In the genomic region with DNA sequence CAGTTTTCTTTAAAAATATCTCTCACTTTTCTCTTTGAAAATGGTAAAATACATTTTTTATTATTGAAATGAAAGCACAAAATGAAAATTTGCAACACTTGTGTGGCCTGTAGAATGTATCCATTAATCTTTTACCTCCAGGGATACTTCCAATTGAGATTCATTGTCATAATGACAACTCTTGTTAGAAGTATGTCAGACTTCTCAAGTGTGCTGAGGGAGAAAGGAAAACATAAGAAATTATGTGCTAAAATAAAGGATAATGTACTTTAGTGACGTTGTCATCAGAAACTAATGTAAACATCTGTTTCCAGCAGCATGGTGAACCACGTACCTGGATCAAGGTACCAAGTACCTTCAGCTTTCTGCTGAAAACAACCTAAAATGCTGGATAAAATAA, we compare ENCODE assay signal across 22 cellular contexts. TPM values are rescaled to one million over a fixed set of nuclear protein-coding genes. Genes with fewer than 3 reads are reported as not detected.
DNase-seq lines count a peak whose midpoint lies in the region; ATAC-seq and TF ChIP-seq lines count a peak whose summit lies in the region.
"Had no signal": no experiment of that assay in that cellular context is flagged by ENCODE, and none has a peak within 500 bp of the region (broad histone marks: within the 10 kb centered on the region; RNA-seq: fewer than 3 reads in every experiment).

No MANE protein-coding gene starts in this region.

- CTCF ChIA-PET in CD4-positive, alpha-beta T cell (lab: Charles Lee) = no interaction called here

- no peak overlapping the region for H3K9ac ChIP-seq in HUES6 (ENCODE audit: low read length)
- H3K9ac ChIP-seq: GM23248, SK-N-SH had no signal

- H3K4me3 ChIP-seq in HUES6 (ENCODE audit: low read depth, low read length) (no peak overlapping the region), neutrophil (ENCODE audit: low read depth in 1 of 2, low read length in 1 of 2) (no peak overlapping the region), WERI-Rb-1 (ENCODE audit: low read depth, low read length) (no peak overlapping the region)
- H3K4me3 ChIP-seq: GM23248, MG63 had no signal

- peaks cover 59% of the 10 kb centered on the region for H3K4me1 Mint-ChIP-seq in CD4-positive, alpha-beta T cell (ENCODE audit: low read depth)
- peaks cover 5% of the 10 kb centered on the region for H3K4me1 Mint-ChIP-seq in dendritic cell treated with granulocyte-macrophage colony-stimulating factor and Interleukin-4, amounts not matched to agents 40 ng/mL and 50 ng/mL, for 4 days (ENCODE audit: low read depth)

- H3K4me3 Mint-ChIP-seq in CD4-positive, alpha-beta T cell = no peak overlapping the region
- no peak overlapping the region for H3K4me3 Mint-ChIP-seq in dendritic cell treated with granulocyte-macrophage colony-stimulating factor and Interleukin-4, amounts not matched to agents 40 ng/mL and 50 ng/mL, for 4 days
- H3K4me3 Mint-ChIP-seq: CD4-positive, alpha-beta memory T cell had no signal

- DNase-seq in CD4-positive, alpha-beta T cell = no peak
- no peak for DNase-seq in stimulated activated naive CD8-positive, alpha-beta T cell treated with anti-CD3 and anti-CD28 coated beads, Interleukin-15, Interleukin-2, amounts not matched to agents 100 U/mL and 50 U/mL, for 24 hours
- DNase-seq in WERI-Rb-1 (no peak), NCI-H1105 (lab: John Stamatoyannopoulos, UW) (no peak)
- DNase-seq: CD4-positive, alpha-beta memory T cell; GM23248; HCEC 1CT; Kasumi-1; MG63; NCI-H1048; NCI-H1436; NCI-H187 treated with DMSO at 0.1 percent for 48 hours; NCI-H2107; NCI-H345; NCI-H524; NCI-H774; SIG-M5; SK-N-SH had no signal

- H3K27me3 ChIP-seq in CD4-positive, alpha-beta T cell (ENCODE audit: control insufficient read depth, insufficient read depth, low read length) = no peaks in the 10 kb centered on the region
- H3K27me3 ChIP-seq in HUES6 (ENCODE audit: control insufficient read depth, insufficient read depth, low read length) (no peaks in the 10 kb centered on the region), neutrophil (no peaks in the 10 kb centered on the region), WERI-Rb-1 (ENCODE audit: insufficient read depth, low read depth, severe bottlenecking) (no peaks in the 10 kb centered on the region)
- H3K27me3 ChIP-seq: MG63 had no signal

- H3K4me1 ChIP-seq in HUES6 (ENCODE audit: control insufficient read depth, insufficient read depth, low read length) = peaks cover 6% of the 10 kb centered on the region; the same call in 1 of the 2 replicates
- H3K4me1 ChIP-seq in neutrophil (ENCODE audit: control insufficient read depth in 1 of 2, insufficient read depth in 1 of 2, low read depth in 1 of 2, low read length in 1 of 2) = peaks cover 40 to 46% of the 10 kb centered on the region in 2 experiments

- no peaks in the 10 kb centered on the region for H3K9me3 Mint-ChIP-seq in CD4-positive, alpha-beta T cell
- peaks cover 3% of the 10 kb centered on the region for H3K9me3 Mint-ChIP-seq in dendritic cell treated with granulocyte-macrophage colony-stimulating factor and Interleukin-4, amounts not matched to agents 40 ng/mL and 50 ng/mL, for 4 days
- H3K9me3 Mint-ChIP-seq: CD4-positive, alpha-beta memory T cell had no signal

- H3K36me3 Mint-ChIP-seq in CD4-positive, alpha-beta T cell (ENCODE audit: low read depth) = peaks cover 37% of the 10 kb centered on the region
- peaks cover 42% of the 10 kb centered on the region for H3K36me3 Mint-ChIP-seq in dendritic cell treated with granulocyte-macrophage colony-stimulating factor and Interleukin-4, amounts not matched to agents 40 ng/mL and 50 ng/mL, for 4 days (ENCODE audit: low read depth)

- H3K27me3 Mint-ChIP-seq in CD4-positive, alpha-beta T cell = no peaks in the 10 kb centered on the region
- H3K27me3 Mint-ChIP-seq in dendritic cell treated with granulocyte-macrophage colony-stimulating factor and Interleukin-4, amounts not matched to agents 40 ng/mL and 50 ng/mL, for 4 days = no peaks in the 10 kb centered on the region
- H3K27me3 Mint-ChIP-seq: CD4-positive, alpha-beta memory T cell had no signal

- intact Hi-C loops in CD4-positive, alpha-beta T cell (cut with DNase I, micrococcal nuclease) = no loop called here
- intact Hi-C loops in dendritic cell treated with granulocyte-macrophage colony-stimulating factor and Interleukin-4, amounts not matched to agents 40 ng/mL and 50 ng/mL, for 4 days (cut with micrococcal nuclease) = no loop called here

- no peak for ATAC-seq in CD4-positive, alpha-beta T cell (ENCODE audit: poor library complexity)
- ATAC-seq in stimulated activated naive CD8-positive, alpha-beta T cell treated with anti-CD3 and anti-CD28 coated beads, Interleukin-15, Interleukin-2, amounts not matched to agents 100 U/mL and 50 U/mL, for 24 hours = no peak
- ATAC-seq: Panc1 had no signal

- H3K27ac Mint-ChIP-seq in CD4-positive, alpha-beta T cell = peak overlapping the region; percentile 42
- peak overlapping the region; percentile 52 for H3K27ac Mint-ChIP-seq in dendritic cell treated with granulocyte-macrophage colony-stimulating factor and Interleukin-4, amounts not matched to agents 40 ng/mL and 50 ng/mL, for 4 days

- no peak for TF ChIP-seq CTCF in CD4-positive, alpha-beta T cell (IDR thresholded peaks at IDR 0.05)
- TF ChIP-seq CTCF in neutrophil (IDR thresholded peaks at IDR 0.05) = no peak
- no peak for TF ChIP-seq CTCF in WERI-Rb-1 (IDR thresholded peaks at IDR 0.05; ENCODE audit: low read depth, low read length)

- no peaks in the 10 kb centered on the region for H3K9me3 ChIP-seq in CD4-positive, alpha-beta T cell (ENCODE audit: control insufficient read depth, low read length)
- no peaks in the 10 kb centered on the region for H3K9me3 ChIP-seq in HUES6 (ENCODE audit: control insufficient read depth, insufficient read depth, low read depth, low read length)
- no peaks in the 10 kb centered on the region for H3K9me3 ChIP-seq in neutrophil
- no peaks in the 10 kb centered on the region for H3K9me3 ChIP-seq in WERI-Rb-1 (ENCODE audit: severe bottlenecking)
- H3K9me3 ChIP-seq: SK-N-SH had no signal

- H3K27ac ChIP-seq in CD4-positive, alpha-beta T cell (ENCODE audit: low read depth, low read length) = no peak overlapping the region
- H3K27ac ChIP-seq in HUES6 (ENCODE audit: low read depth, low read length) (0 out of 2 replicates have a peak overlapping the region, but pooled peaks have one; percentile 1), neutrophil (peak overlapping the region; percentile 46), WERI-Rb-1 (no peak overlapping the region)
- H3K27ac ChIP-seq: GM23248 had no signal

- POLR2A ChIA-PET in CD4-positive, alpha-beta T cell (lab: Charles Lee) = no interaction called here

- H3K36me3 ChIP-seq in HUES6 (ENCODE audit: control insufficient read depth, insufficient read depth, low read length) (no peaks in the 10 kb centered on the region), neutrophil (no peaks in the 10 kb centered on the region), WERI-Rb-1 (no peaks in the 10 kb centered on the region)

RNA-seq across cellular contexts. Expression of a gene that starts 19.7 kb away (rescaled TPM):
- total RNA-seq in CD4-positive, alpha-beta T cell = 10 to 100 TPM; 55.5 to 56.8 TPM

Comparison
In these comparisons a context has a peak if more than half of its experiments do, and no peak if none do; other contexts are left out.
1. H3K27ac ChIP-seq: peak in HUES6 (single experiment) and neutrophil (single experiment); none in CD4-positive, alpha-beta T cell (single experiment) and WERI-Rb-1 (single experiment).